8 cellular contexts compared by ENCODE assay signal in genomic region chr7:36280840-36281812, GRCh38.
DNase-seq lines count a peak whose midpoint lies in the region; ATAC-seq, FAIRE-seq and TF ChIP-seq lines count a peak whose summit lies in the region.

No MANE protein-coding gene starts in this region.

- no peaks in the 10 kb centered on the region for H3K9me3 ChIP-seq in K562 (replicated peaks; ENCODE audit: control insufficient read depth, insufficient read depth, low read depth, low read length)

- TF ChIP-seq POLR2A in K562 (conservative IDR thresholded peaks at IDR 0.05) = no peak

- ATAC-seq in GM21619 (IDR thresholded peaks at IDR 0.05; ENCODE audit: unreplicated experiment) (peak; percentile 29), K562 (peak; percentile 39; the same call in 1 of the 3 replicates), sciatic nerve (peak; percentile 89), GM21423 (IDR thresholded peaks at IDR 0.05; ENCODE audit: unreplicated experiment) (no peak)

- no TSS peak for BruUV-seq in K562 (replicated peaks; lab: Mats Ljungman, UMichigan)

- no peak overlapping the region for H3K27ac ChIP-seq in K562 (ENCODE audit: extremely low read depth, low read depth, low read length)

- POLR2A ChIA-PET in K562 (lab: Yijun Ruan, JAX) = interaction anchor here (1.1 kb wide), 1 partner anchor 9 kb away, joined by 3 read pairs; no protein-coding TSS in a partner anchor

- no peaks in the 10 kb centered on the region for H3K36me3 ChIP-seq in K562 (ENCODE audit: control insufficient read depth, insufficient read depth, low read length)

- H3K9me1 ChIP-seq in K562 (ENCODE audit: control insufficient read depth, insufficient read depth, low read length) = no peaks in the 10 kb centered on the region

- peak; percentile 51 for FAIRE-seq in K562 (lab: Jason Lieb, UNC)

- no peak for TF ChIP-seq EP300 in K562 (IDR thresholded peaks at IDR 0.05; ENCODE audit: low read length)

- in situ Hi-C loops in K562 (cut with MboI) = no loop called here

- WGBS in K562 (ENCODE audit: insufficient coverage, low coverage, missing lambda C conversion rate) = 5% methylated on average over 17 of the region's 18 CpGs

- TF ChIP-seq CTCF in K562 (IDR thresholded peaks at IDR 0.05 in 2 of 3, conservative IDR thresholded peaks at IDR 0.05 in 1 of 3; ENCODE audit: insufficient read depth in 2 of 3, low read depth in 1 of 3, low read length in 3 of 3) = no peak

- no peak overlapping the region for H3K4me2 ChIP-seq in K562 (ENCODE audit: insufficient read depth, low read length)

- intact Hi-C loops in K562 (cut with micrococcal nuclease) (no loop called here), sciatic nerve (cut with DNase I) (no loop called here)

- H3K79me2 ChIP-seq in K562 (ENCODE audit: control insufficient read depth, insufficient read depth, low read length) = no peaks in the 10 kb centered on the region

- peaks cover 33 to 70% of the 10 kb centered on the region in 2 experiments; a peak in 4 of 5 replicates for H3K27me3 ChIP-seq in K562 (ENCODE audit: control insufficient read depth in 2 of 2, insufficient read depth in 2 of 2, low read length in 2 of 2)

- H3K9ac ChIP-seq in K562 (ENCODE audit: insufficient read depth in 1 of 2, low read depth in 2 of 2, low read length in 2 of 2) = no peak overlapping the region

- peak; percentile 91 for DNase-seq in CD1c-positive myeloid dendritic cell (ENCODE audit: extremely low spot score)
- peak; percentile 48 for DNase-seq in NCI-H2029 (lab: John Stamatoyannopoulos, UW)
- peak in 1 of 4 experiments; percentile 22 for DNase-seq in K562 (ENCODE audit: extremely low read depth in 1 of 4, low spot score in 3 of 4)
- peak in 47 of 51 donors; percentile 13 to 89 (median 66) for DNase-seq in hypothalamus (lab: John Stamatoyannopoulos, UW)
- peak; percentile 81 for DNase-seq in sciatic nerve (ENCODE audit: low spot score)
- no peak for DNase-seq in NCI-H187 (lab: John Stamatoyannopoulos, UW)

- CTCF ChIA-PET in K562 (lab: Yijun Ruan, JAX; ENCODE audit: low intra/inter-chr PET ratio) = no interaction called here

- H4K20me1 ChIP-seq in K562 (replicated peaks; ENCODE audit: control insufficient read depth, insufficient read depth, low read length) = peaks cover 13% of the 10 kb centered on the region

- no peak overlapping the region for H3K4me3 ChIP-seq in K562

- no peak for TF ChIP-seq RAD21 in K562 (CRISPR knock-in tag; conservative IDR thresholded peaks at IDR 0.05 in 1 of 2, IDR thresholded peaks at IDR 0.05 in 1 of 2)

- H3K4me1 ChIP-seq in K562 (replicated peaks in 1 of 2; ENCODE audit: control insufficient read depth in 2 of 2, insufficient read depth in 2 of 2, low read length in 2 of 2) = peaks cover 9 to 11% of the 10 kb centered on the region in 2 experiments; a peak in 4 of 5 replicates

- no peak overlapping the region for H2AFZ ChIP-seq in K562 (ENCODE audit: low read depth, low read length)

TF ChIP-seq in K562, 482 proteins besides CTCF, POLR2A, EP300 and RAD21 (continues in another document):
- TF ChIP-seq ZNF511 (CRISPR knock-in tag; IDR thresholded peaks at IDR 0.05) = no peak
- no peak for TF ChIP-seq RBM15 (IDR thresholded peaks at IDR 0.05; ENCODE audit: insufficient read depth, low read length)
- TF ChIP-seq TGIF2 (CRISPR knock-in tag; IDR thresholded peaks at IDR 0.05) = no peak
- TF ChIP-seq BCL6 (CRISPR knock-in tag; IDR thresholded peaks at IDR 0.05) = no peak
- TF ChIP-seq E2F6 (IDR thresholded peaks at IDR 0.05; ENCODE audit: borderline replicate concordance in 1 of 2, extremely low read depth in 1 of 2, insufficient read depth in 1 of 2, insufficient read length in 1 of 2, low read depth in 1 of 2, low read length in 1 of 2, poor library complexity in 1 of 2, severe bottlenecking in 1 of 2) = no peak
- no peak for TF ChIP-seq GMEB1 (CRISPR knock-in tag; IDR thresholded peaks at IDR 0.05)
- TF ChIP-seq GABPA (tag; conservative IDR thresholded peaks at IDR 0.05; ENCODE audit: low read depth) = no peak
- no peak for TF ChIP-seq THRAP3 (IDR thresholded peaks at IDR 0.05; ENCODE audit: borderline replicate concordance)
- TF ChIP-seq POLR2AphosphoS5 (IDR thresholded peaks at IDR 0.05; ENCODE audit: control insufficient read depth, insufficient read depth, low read depth, low read length) = no peak
- TF ChIP-seq ZNF507 (tag; conservative IDR thresholded peaks at IDR 0.05) = no peak
- TF ChIP-seq PREB (CRISPR knock-in tag; IDR thresholded peaks at IDR 0.05) = no peak
- TF ChIP-seq JUN (IDR thresholded peaks at IDR 0.05; ENCODE audit: borderline replicate concordance, low read depth, low read length) = 0 out of 2 replicates have a peak, but pooled peaks have one; percentile 41
- TF ChIP-seq JUN (CRISPR knock-in tag; IDR thresholded peaks at IDR 0.05; ENCODE audit: borderline replicate concordance) = no peak
- TF ChIP-seq, protein P1, sequence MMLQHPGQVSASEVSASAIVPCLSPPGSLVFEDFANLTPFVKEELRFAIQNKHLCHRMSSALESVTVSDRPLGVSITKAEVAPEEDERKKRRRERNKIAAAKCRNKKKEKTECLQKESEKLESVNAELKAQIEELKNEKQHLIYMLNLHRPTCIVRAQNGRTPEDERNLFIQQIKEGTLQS (IDR thresholded peaks at IDR 0.05) = peak; percentile 56
- TF ChIP-seq, protein P1 (CRISPR knock-in tag; conservative IDR thresholded peaks at IDR 0.05) = no peak
- no peak for TF ChIP-seq ZNF24 (IDR thresholded peaks at IDR 0.05)
- TF ChIP-seq STAG1 (CRISPR knock-in tag; IDR thresholded peaks at IDR 0.05; ENCODE audit: borderline replicate concordance) = no peak
- TF ChIP-seq ZNF586 (CRISPR knock-in tag; conservative IDR thresholded peaks at IDR 0.05) = no peak
- no peak for TF ChIP-seq HDAC2 (IDR thresholded peaks at IDR 0.05)
- TF ChIP-seq ZNF583 (CRISPR knock-in tag; IDR thresholded peaks at IDR 0.05) = no peak
- no peak for TF ChIP-seq KDM2B (CRISPR knock-in tag; IDR thresholded peaks at IDR 0.05)
- TF ChIP-seq ILK (tag; IDR thresholded peaks at IDR 0.05; ENCODE audit: borderline replicate concordance, low read depth) = no peak
- no peak for TF ChIP-seq LARP7 (IDR thresholded peaks at IDR 0.05)
- TF ChIP-seq ZNF445 (CRISPR knock-in tag; IDR thresholded peaks at IDR 0.05; ENCODE audit: low read depth) = no peak
- no peak for TF ChIP-seq CGGBP1 (CRISPR knock-in tag; IDR thresholded peaks at IDR 0.05)
- peak; percentile 57; the same call in 1 of the 2 replicates for TF ChIP-seq JUND (IDR thresholded peaks at IDR 0.05; ENCODE audit: borderline replicate concordance, low read depth, low read length)
- TF ChIP-seq JUND (tag; IDR thresholded peaks at IDR 0.05; ENCODE audit: borderline replicate concordance, low read depth, low read length) = peak; percentile 24; the same call in 1 of the 3 replicates

Comparison
In these comparisons a context has a peak if more than half of its experiments do, and no peak if none do; other contexts are left out.
1. DNase-seq: peak in CD1c-positive myeloid dendritic cell (single experiment), NCI-H2029 (single experiment), hypothalamus (47 of 51) and sciatic nerve (single experiment); none in NCI-H187 (0 of 2).